Comparison of ENCODE assay signal across 9 cellular contexts in genomic region chr6:3911614-3912336, GRCh38.
DNase-seq lines count a peak whose midpoint lies in the region; ATAC-seq and TF ChIP-seq lines count a peak whose summit lies in the region.
"Had no signal": no experiment of that assay in that cellular context is flagged by ENCODE, and none has a peak within 500 bp of the region (broad histone marks: within the 10 kb centered on the region; RNA-seq: fewer than 3 reads in every experiment).

No MANE protein-coding gene starts in this region.

- no peak overlapping the region for H4K8ac ChIP-seq in neuronal stem cell (ENCODE audit: low read depth, low read length)

- no peaks in the 10 kb centered on the region for H3K27me3 Mint-ChIP-seq in neural progenitor cell (ENCODE audit: insufficient read depth, low read depth)

- H2AFZ ChIP-seq in neuronal stem cell (ENCODE audit: low read length), result peak overlapping the region; percentile 2
- H2AFZ ChIP-seq in neural progenitor cell (replicated peaks), result no peak overlapping the region

- H3K36me3 Mint-ChIP-seq in neural progenitor cell, result no peaks in the 10 kb centered on the region

- H2BK15ac ChIP-seq in neuronal stem cell (ENCODE audit: low read length), result no peak overlapping the region

- H3K9me3 ChIP-seq in neuronal stem cell (replicated peaks in 1 of 2; ENCODE audit: control insufficient read depth in 2 of 2, insufficient read depth in 1 of 2, low read depth in 1 of 2, low read length in 2 of 2) (no peaks in the 10 kb centered on the region), neural progenitor cell (ENCODE audit: low read depth) (no peaks in the 10 kb centered on the region)

- H3K4me3 ChIP-seq in AG10803 (ENCODE audit: low read length) (no peak overlapping the region), neuronal stem cell (ENCODE audit: low read length in 2 of 2) (no peak overlapping the region), neural progenitor cell (no peak overlapping the region)

- no peak overlapping the region for H3K18ac ChIP-seq in neuronal stem cell (ENCODE audit: low read length)

- H3K4me1 ChIP-seq in neuronal stem cell (ENCODE audit: control insufficient read depth in 2 of 2, insufficient read depth in 1 of 2, low read depth in 1 of 2, low read length in 2 of 2), result peaks cover 5 to 23% of the 10 kb centered on the region in 2 donors
- H3K4me1 ChIP-seq in neural progenitor cell, result peaks cover 17% of the 10 kb centered on the region

- no peak for ATAC-seq in HG03571 (IDR thresholded peaks at IDR 0.05; ENCODE audit: unreplicated experiment)

- H3F3A ChIP-seq in neural progenitor cell (ENCODE audit: low read depth), result no peaks in the 10 kb centered on the region

- peak overlapping the region; percentile 59 for H2BK5ac ChIP-seq in neuronal stem cell (ENCODE audit: low read length)

- H3K14ac ChIP-seq in neuronal stem cell (ENCODE audit: low read length), result no peak overlapping the region

- H3K79me2 ChIP-seq in neural progenitor cell (ENCODE audit: low read depth), result no peaks in the 10 kb centered on the region

- no peak overlapping the region for H3K27ac Mint-ChIP-seq in neural progenitor cell

- H3K79me1 ChIP-seq in neuronal stem cell (ENCODE audit: low read depth, low read length), result no peaks in the 10 kb centered on the region

- H3K4me2 ChIP-seq in neuronal stem cell (ENCODE audit: insufficient read depth, low read length, poor library complexity, severe bottlenecking), result no peak overlapping the region
- no peak overlapping the region for H3K4me2 ChIP-seq in neural progenitor cell

- H2BK12ac ChIP-seq in neuronal stem cell (ENCODE audit: low read length), result no peak overlapping the region

- H3K4ac ChIP-seq in neuronal stem cell (ENCODE audit: low read length), result no peak overlapping the region

- WGBS in neuronal stem cell (ENCODE audit: extremely low coverage in 2 of 2, insufficient read length in 2 of 2, insufficient replicate concordance in 1 of 2), 2 donors, result no CpG with 5 or more reads among the region's 8 CpGs

- H3K27ac ChIP-seq in neuronal stem cell (replicated peaks; ENCODE audit: low read length) (no peak overlapping the region), neural progenitor cell (no peak overlapping the region)

- no peak overlapping the region for H2BK120ac ChIP-seq in neuronal stem cell (ENCODE audit: low read depth, low read length)

- H3K36me3 ChIP-seq in neuronal stem cell (replicated peaks in 1 of 2; ENCODE audit: control insufficient read depth in 2 of 2, insufficient read depth in 2 of 2, low read length in 2 of 2) (no peaks in the 10 kb centered on the region), neural progenitor cell (no peaks in the 10 kb centered on the region)

- no peak overlapping the region for H3K23ac ChIP-seq in neuronal stem cell (ENCODE audit: low read depth, low read length, poor library complexity)

- no peak for TF ChIP-seq CTCF in AG10803 (conservative IDR thresholded peaks at IDR 0.05; ENCODE audit: low read length)
- no peak for TF ChIP-seq CTCF in neural progenitor cell (IDR thresholded peaks at IDR 0.05)

- H3K9ac ChIP-seq in neuronal stem cell (ENCODE audit: low read depth, low read length, poor library complexity) (no peak overlapping the region), neural progenitor cell (no peak overlapping the region)

- H4K20me1 ChIP-seq in neural progenitor cell (ENCODE audit: low read depth), result no peaks in the 10 kb centered on the region

- H4K91ac ChIP-seq in neuronal stem cell (ENCODE audit: low read depth, low read length, poor library complexity), result no peak overlapping the region

- no peaks in the 10 kb centered on the region for H3K9me3 Mint-ChIP-seq in neural progenitor cell

- H3K27me3 ChIP-seq in neuronal stem cell (ENCODE audit: control insufficient read depth in 3 of 3, insufficient read depth in 3 of 3, low read depth in 1 of 3, low read length in 3 of 3) (no peaks in the 10 kb centered on the region), neural progenitor cell (no peaks in the 10 kb centered on the region)

- no peak overlapping the region for H2AK5ac ChIP-seq in neuronal stem cell (ENCODE audit: low read depth, low read length)

- DNase-seq in AG10803 (ENCODE audit: low read depth), result peak; percentile 69
- DNase-seq in fibroblast of gingiva (ENCODE audit: low read depth), result peak; percentile 60
- DNase-seq in neuronal stem cell (ENCODE audit: low spot score), result no peak
- DNase-seq in epidermal melanocyte (ENCODE audit: insufficient read length, low spot score), result no peak
- no peak for DNase-seq in NCI-H1436 treated with DMSO at 0.1 percent for 48 hours (lab: John Stamatoyannopoulos, UW)
- no peak for DNase-seq in neural progenitor cell (ENCODE audit: low spot score)
- DNase-seq: GDM1 had no signal

- no peak overlapping the region for H3K4me3 Mint-ChIP-seq in neural progenitor cell

- peaks cover 43% of the 10 kb centered on the region for H3K4me1 Mint-ChIP-seq in neural progenitor cell

TF ChIP-seq in PFSK-1, 5 proteins besides CTCF, POLR2A, EP300 and RAD21:
- peak; percentile 72; the same call in 1 of the 2 replicates for TF ChIP-seq SIN3A (IDR thresholded peaks at IDR 0.05; ENCODE audit: borderline replicate concordance, insufficient read depth, low read length)
- TF ChIP-seq POLR2AphosphoS5 (IDR thresholded peaks at IDR 0.05; ENCODE audit: low read depth, low read length), result no peak
- no peak for TF ChIP-seq FOXP2 (optimal IDR thresholded peaks at IDR 0.05; ENCODE audit: borderline replicate concordance, extremely low read depth, extremely low read length, insufficient read depth)
- TF ChIP-seq TAF1 (IDR thresholded peaks at IDR 0.05; ENCODE audit: borderline replicate concordance, insufficient read depth, low read length), result no peak
- peak in 1 of 2 experiments; percentile 63; a peak in 2 of 4 replicates for TF ChIP-seq REST (IDR thresholded peaks at IDR 0.05; ENCODE audit: insufficient read depth in 1 of 2, low read depth in 2 of 2, low read length in 2 of 2)

Comparison
In these comparisons a context has a peak if more than half of its experiments do, and no peak if none do; other contexts are left out.
1. DNase-seq: peak in AG10803 (single experiment) and fibroblast of gingiva (single experiment); none in neuronal stem cell (single experiment), epidermal melanocyte (single experiment), NCI-H1436 treated with DMSO at 0.1 percent for 48 hours (single experiment) and neural progenitor cell (single experiment).